In genomic region chr5:140633081-140633471, GRCh38 we compare ENCODE assay signal across 8 cellular contexts. TPM values are rescaled to one million over a fixed set of nuclear protein-coding genes. Genes with fewer than 3 reads are reported as not detected.
DNase-seq lines count a peak whose midpoint lies in the region; ATAC-seq and TF ChIP-seq lines count a peak whose summit lies in the region.

Gene CD14, minus strand, starts transcription at chr5:140633175. Its CDS starts 104 bp downstream, at chr5:140633071.

- H3K36me3 Mint-ChIP-seq in activated T-cell treated with anti-CD3 and anti-CD28 coated beads, Interleukin-2, amount 50 U/mL, for 72 hours (ENCODE audit: insufficient read depth in 2 of 2): peaks cover 3 to 4% of the 10 kb centered on the region in 2 donors

- TF ChIP-seq CTCF in GM10248 (IDR thresholded peaks at IDR 0.05; ENCODE audit: control extremely low read depth, extremely low read depth, low read depth, missing control alignments): no peak

- CTCF ChIA-PET in GM10248 (lab: Yijun Ruan, JAX): interaction anchor here (1.2 to 2.8 kb wide), 4 partner anchors 56 to 281 kb away, joined by 4 to 10 read pairs (median 7); no protein-coding TSS in a partner anchor

- intact Hi-C loops in Right ventricle myocardium inferior (cut with DNase I): no loop called here

- peaks cover 1 to 3% of the 10 kb centered on the region in 2 donors for H3K9me3 Mint-ChIP-seq in activated T-cell treated with anti-CD3 and anti-CD28 coated beads, Interleukin-2, amount 50 U/mL, for 72 hours

- peaks cover 32% of the 10 kb centered on the region for H3K27me3 Mint-ChIP-seq in activated T-cell treated with anti-CD3 and anti-CD28 coated beads, Interleukin-2, amount 50 U/mL, for 72 hours (ENCODE audit: low read depth)

- no peak within 1 kb of the TSS for H3K27ac Mint-ChIP-seq in activated T-cell treated with anti-CD3 and anti-CD28 coated beads, Interleukin-2, amount 50 U/mL, for 72 hours

- POLR2A ChIA-PET in GM10248 (lab: Yijun Ruan, JAX): interaction anchor here (0.8 kb wide), 1 partner anchor 14 kb away, joined by 3 read pairs; the partner anchor contains the start of genes IK and NDUFA2

- ATAC-seq in HG03342 (IDR thresholded peaks at IDR 0.05; ENCODE audit: unreplicated experiment) (peak; percentile 2), Right ventricle myocardium inferior (peak; percentile 65)
- ATAC-seq in activated T-cell treated with anti-CD3 and anti-CD28 coated beads, Interleukin-2, amount 50 U/mL, for 72 hours (replicated peaks in 1 of 2): no peak

- DNase-seq in ELR (ENCODE audit: low read depth) (peak; percentile 91), Right ventricle myocardium inferior (ENCODE audit: missing footprints) (peak; percentile 88), renal cortical epithelial cell (ENCODE audit: low read depth) (peak; percentile 49), RKO (ENCODE audit: low spot score) (no peak), GM10248 (ENCODE audit: extremely low spot score) (no peak), dedifferentiated amniotic fluid mesenchymal stem cell (ENCODE audit: extremely low spot score) (no peak)
- DNase-seq in activated T-cell treated with anti-CD3 and anti-CD28 coated beads, Interleukin-2, amount 50 U/mL, for 72 hours: peak in 1 of 2 donors; percentile 9

- H3K4me1 Mint-ChIP-seq in activated T-cell treated with anti-CD3 and anti-CD28 coated beads, Interleukin-2, amount 50 U/mL, for 72 hours (ENCODE audit: low read depth): peaks cover 42% of the 10 kb centered on the region

- H3K4me3 Mint-ChIP-seq in activated T-cell treated with anti-CD3 and anti-CD28 coated beads, Interleukin-2, amount 50 U/mL, for 72 hours: peak within 1 kb of the TSS; percentile 81 to 91

RNA-seq across cellular contexts. Expression of gene CD14, which starts in this region (rescaled TPM):
- under 1 TPM in 1 of 2 donors, not detected in 1; 0.41 TPM for total RNA-seq in activated T-cell treated with anti-CD3 and anti-CD28 coated beads, Interleukin-2, amount 50 U/mL, for 72 hours
- total RNA-seq in Right ventricle myocardium inferior: 46.1 TPM
- 5.3 TPM in 1 of 2 replicates, not detected in the other for total RNA-seq in renal cortical epithelial cell

Comparison
In these comparisons a context has a peak if more than half of its experiments do, and no peak if none do; other contexts are left out.
1. DNase-seq: peak in ELR (single experiment), Right ventricle myocardium inferior (single experiment) and renal cortical epithelial cell (single experiment); none in RKO (single experiment), GM10248 (single experiment) and dedifferentiated amniotic fluid mesenchymal stem cell (single experiment).
2. ATAC-seq: peak in HG03342 (single experiment) and Right ventricle myocardium inferior (single experiment); none in activated T-cell treated with anti-CD3 and anti-CD28 coated beads, Interleukin-2, amount 50 U/mL, for 72 hours (0 of 2).